Comparison of ENCODE assay signal across 1 cellular context in the genomic region with DNA sequence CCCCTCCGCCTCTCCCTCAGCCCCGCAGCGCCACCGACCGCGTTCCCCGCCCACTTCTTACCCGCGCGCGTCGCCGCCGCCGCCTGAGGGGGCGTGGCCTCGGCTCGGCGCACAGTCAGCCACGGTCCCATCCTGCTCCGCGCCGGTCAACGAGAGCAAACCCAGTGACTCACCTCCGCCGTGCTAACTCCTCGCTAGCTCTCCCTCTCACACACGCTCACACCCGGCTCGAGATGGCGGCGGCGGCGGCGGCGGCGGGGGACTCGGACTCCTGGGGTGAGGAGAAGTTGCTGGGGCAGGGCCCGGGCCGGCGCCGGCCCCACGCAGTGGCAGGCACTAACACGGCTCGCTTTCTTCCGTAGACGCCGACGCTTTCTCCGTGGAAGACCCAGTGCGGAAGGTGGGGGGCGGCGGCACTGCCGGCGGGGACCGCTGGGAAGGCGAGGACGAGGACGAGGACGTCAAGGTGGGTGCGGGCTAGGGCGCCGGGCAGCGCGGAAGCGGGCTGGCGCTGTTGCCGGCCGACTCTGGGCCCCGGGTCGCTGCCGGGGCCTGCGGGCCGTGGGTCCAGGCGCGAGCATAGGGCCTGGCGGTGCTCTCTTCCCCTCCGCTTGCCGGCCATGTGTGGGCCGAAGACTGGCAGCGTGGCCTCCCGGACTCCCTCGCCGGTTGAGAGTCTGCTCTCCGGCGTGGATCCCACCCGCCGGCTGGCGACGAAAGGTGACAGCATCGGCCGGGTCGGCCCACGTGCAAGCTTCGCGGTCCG.
TF ChIP-seq lines count a peak whose summit lies in the region.

A gene with protein sequence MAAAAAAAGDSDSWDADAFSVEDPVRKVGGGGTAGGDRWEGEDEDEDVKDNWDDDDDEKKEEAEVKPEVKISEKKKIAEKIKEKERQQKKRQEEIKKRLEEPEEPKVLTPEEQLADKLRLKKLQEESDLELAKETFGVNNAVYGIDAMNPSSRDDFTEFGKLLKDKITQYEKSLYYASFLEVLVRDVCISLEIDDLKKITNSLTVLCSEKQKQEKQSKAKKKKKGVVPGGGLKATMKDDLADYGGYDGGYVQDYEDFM (plus strand): TSS at position 186 of the 766 bp plus-strand sequence. CDS start 48 bp downstream, at position 234.

TF ChIP-seq in HepG2, 621 proteins besides CTCF, POLR2A, EP300 and RAD21 (continued from another document and continues in another):
- TF ChIP-seq, protein P1, sequence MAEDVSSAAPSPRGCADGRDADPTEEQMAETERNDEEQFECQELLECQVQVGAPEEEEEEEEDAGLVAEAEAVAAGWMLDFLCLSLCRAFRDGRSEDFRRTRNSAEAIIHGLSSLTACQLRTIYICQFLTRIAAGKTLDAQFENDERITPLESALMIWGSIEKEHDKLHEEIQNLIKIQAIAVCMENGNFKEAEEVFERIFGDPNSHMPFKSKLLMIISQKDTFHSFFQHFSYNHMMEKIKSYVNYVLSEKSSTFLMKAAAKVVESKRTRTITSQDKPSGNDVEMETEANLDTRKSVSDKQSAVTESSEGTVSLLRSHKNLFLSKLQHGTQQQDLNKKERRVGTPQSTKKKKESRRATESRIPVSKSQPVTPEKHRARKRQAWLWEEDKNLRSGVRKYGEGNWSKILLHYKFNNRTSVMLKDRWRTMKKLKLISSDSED (CRISPR knock-in tag; IDR thresholded peaks at IDR 0.05), result 0 out of 2 replicates have a peak, but pooled peaks have one; percentile 50
- TF ChIP-seq ZNF749 (CRISPR knock-in tag; IDR thresholded peaks at IDR 0.05; ENCODE audit: borderline replicate concordance), result peak; percentile 69; the same call in 1 of the 2 replicates
- TF ChIP-seq, protein P2, sequence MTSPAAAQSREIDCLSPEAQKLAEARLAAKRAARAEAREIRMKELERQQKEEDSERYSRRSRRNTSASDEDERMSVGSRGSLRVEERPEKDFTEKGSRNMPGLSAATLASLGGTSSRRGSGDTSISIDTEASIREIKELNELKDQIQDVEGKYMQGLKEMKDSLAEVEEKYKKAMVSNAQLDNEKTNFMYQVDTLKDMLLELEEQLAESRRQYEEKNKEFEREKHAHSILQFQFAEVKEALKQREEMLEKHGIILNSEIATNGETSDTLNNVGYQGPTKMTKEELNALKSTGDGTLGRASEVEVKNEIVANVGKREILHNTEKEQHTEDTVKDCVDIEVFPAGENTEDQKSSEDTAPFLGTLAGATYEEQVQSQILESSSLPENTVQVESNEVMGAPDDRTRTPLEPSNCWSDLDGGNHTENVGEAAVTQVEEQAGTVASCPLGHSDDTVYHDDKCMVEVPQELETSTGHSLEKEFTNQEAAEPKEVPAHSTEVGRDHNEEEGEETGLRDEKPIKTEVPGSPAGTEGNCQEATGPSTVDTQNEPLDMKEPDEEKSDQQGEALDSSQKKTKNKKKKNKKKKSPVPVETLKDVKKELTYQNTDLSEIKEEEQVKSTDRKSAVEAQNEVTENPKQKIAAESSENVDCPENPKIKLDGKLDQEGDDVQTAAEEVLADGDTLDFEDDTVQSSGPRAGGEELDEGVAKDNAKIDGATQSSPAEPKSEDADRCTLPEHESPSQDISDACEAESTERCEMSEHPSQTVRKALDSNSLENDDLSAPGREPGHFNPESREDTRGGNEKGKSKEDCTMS (CRISPR knock-in tag; conservative IDR thresholded peaks at IDR 0.05), result no peak
- TF ChIP-seq, protein P3, sequence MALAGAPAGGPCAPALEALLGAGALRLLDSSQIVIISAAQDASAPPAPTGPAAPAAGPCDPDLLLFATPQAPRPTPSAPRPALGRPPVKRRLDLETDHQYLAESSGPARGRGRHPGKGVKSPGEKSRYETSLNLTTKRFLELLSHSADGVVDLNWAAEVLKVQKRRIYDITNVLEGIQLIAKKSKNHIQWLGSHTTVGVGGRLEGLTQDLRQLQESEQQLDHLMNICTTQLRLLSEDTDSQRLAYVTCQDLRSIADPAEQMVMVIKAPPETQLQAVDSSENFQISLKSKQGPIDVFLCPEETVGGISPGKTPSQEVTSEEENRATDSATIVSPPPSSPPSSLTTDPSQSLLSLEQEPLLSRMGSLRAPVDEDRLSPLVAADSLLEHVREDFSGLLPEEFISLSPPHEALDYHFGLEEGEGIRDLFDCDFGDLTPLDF (CRISPR knock-in tag; IDR thresholded peaks at IDR 0.05), result no peak
- no peak for TF ChIP-seq ZNF180 (CRISPR knock-in tag; IDR thresholded peaks at IDR 0.05; ENCODE audit: borderline replicate concordance, low read depth)
- TF ChIP-seq HNRNPL (IDR thresholded peaks at IDR 0.05; ENCODE audit: low read depth, low read length), result no peak
- TF ChIP-seq SIX1 (CRISPR knock-in tag; IDR thresholded peaks at IDR 0.05; ENCODE audit: borderline replicate concordance), result 0 out of 2 replicates have a peak, but pooled peaks have one; percentile 12
- TF ChIP-seq ETV6 (CRISPR knock-in tag; conservative IDR thresholded peaks at IDR 0.05), result 0 out of 2 replicates have a peak, but pooled peaks have one; percentile 39
- peak; percentile 87 for TF ChIP-seq TAF1 (CRISPR knock-in tag; IDR thresholded peaks at IDR 0.05)
- TF ChIP-seq KMT2B (CRISPR knock-in tag; IDR thresholded peaks at IDR 0.05), result peak; percentile 81
- TF ChIP-seq SP1 (IDR thresholded peaks at IDR 0.05), result no peak
- peak; percentile 86 for TF ChIP-seq SP1 (CRISPR knock-in tag; IDR thresholded peaks at IDR 0.05)
- TF ChIP-seq RELA (CRISPR knock-in tag; IDR thresholded peaks at IDR 0.05), result no peak
- TF ChIP-seq, protein P4, sequence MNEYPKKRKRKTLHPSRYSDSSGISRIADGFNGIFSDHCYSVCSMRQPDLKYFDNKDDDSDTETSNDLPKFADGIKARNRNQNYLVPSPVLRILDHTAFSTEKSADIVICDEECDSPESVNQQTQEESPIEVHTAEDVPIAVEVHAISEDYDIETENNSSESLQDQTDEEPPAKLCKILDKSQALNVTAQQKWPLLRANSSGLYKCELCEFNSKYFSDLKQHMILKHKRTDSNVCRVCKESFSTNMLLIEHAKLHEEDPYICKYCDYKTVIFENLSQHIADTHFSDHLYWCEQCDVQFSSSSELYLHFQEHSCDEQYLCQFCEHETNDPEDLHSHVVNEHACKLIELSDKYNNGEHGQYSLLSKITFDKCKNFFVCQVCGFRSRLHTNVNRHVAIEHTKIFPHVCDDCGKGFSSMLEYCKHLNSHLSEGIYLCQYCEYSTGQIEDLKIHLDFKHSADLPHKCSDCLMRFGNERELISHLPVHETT (CRISPR knock-in tag; conservative IDR thresholded peaks at IDR 0.05), result peak; percentile 85; the same call in 1 of the 2 replicates
- TF ChIP-seq MAFF (IDR thresholded peaks at IDR 0.05; ENCODE audit: low read depth, low read length), result no peak
- 0 out of 2 replicates have a peak, but pooled peaks have one; percentile 44 for TF ChIP-seq KLF9 (CRISPR knock-in tag; IDR thresholded peaks at IDR 0.05; ENCODE audit: low read depth)
- TF ChIP-seq KLF15 (CRISPR knock-in tag; IDR thresholded peaks at IDR 0.05; ENCODE audit: borderline replicate concordance), result 0 out of 2 replicates have a peak, but pooled peaks have one; percentile 47
- 0 out of 2 replicates have a peak, but pooled peaks have one; percentile 31 for TF ChIP-seq ZNF12 (CRISPR knock-in tag; IDR thresholded peaks at IDR 0.05)
- TF ChIP-seq HMG20B (CRISPR knock-in tag; conservative IDR thresholded peaks at IDR 0.05), result 0 out of 2 replicates have a peak, but pooled peaks have one; percentile 23
- peak; percentile 61; the same call in 1 of the 2 replicates for TF ChIP-seq CREB1 (IDR thresholded peaks at IDR 0.05)
- TF ChIP-seq CREB1 (CRISPR knock-in tag; IDR thresholded peaks at IDR 0.05), result no peak
- TF ChIP-seq HDAC6 (IDR thresholded peaks at IDR 0.05; ENCODE audit: low read depth, low read length), result no peak
- TF ChIP-seq, protein P5, sequence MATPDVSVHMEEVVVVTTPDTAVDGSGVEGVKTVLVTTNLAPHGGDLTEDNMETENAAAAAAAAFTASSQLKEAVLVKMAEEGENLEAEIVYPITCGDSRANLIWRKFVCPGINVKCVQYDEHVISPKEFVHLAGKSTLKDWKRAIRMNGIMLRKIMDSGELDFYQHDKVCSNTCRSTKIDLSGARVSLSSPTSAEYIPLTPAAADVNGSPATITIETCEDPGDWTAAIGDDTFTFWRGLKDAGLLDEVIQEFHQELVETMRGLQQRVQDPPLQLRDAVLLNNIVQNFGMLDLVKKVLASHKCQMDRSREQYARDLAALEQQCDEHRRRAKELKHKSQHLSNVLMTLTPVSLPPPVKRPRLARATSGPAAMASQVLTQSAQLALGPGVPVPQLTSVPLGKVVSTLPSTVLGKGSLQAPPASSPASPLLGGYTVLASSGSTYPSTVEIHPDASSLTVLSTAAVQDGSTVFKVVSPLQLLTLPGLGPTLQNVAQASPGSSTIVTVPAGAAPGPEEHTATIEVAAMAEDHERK (CRISPR knock-in tag; IDR thresholded peaks at IDR 0.05; ENCODE audit: low read depth), result peak; percentile 30; the same call in 1 of the 2 replicates
- TF ChIP-seq, protein P6, sequence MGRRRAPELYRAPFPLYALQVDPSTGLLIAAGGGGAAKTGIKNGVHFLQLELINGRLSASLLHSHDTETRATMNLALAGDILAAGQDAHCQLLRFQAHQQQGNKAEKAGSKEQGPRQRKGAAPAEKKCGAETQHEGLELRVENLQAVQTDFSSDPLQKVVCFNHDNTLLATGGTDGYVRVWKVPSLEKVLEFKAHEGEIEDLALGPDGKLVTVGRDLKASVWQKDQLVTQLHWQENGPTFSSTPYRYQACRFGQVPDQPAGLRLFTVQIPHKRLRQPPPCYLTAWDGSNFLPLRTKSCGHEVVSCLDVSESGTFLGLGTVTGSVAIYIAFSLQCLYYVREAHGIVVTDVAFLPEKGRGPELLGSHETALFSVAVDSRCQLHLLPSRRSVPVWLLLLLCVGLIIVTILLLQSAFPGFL (CRISPR knock-in tag; IDR thresholded peaks at IDR 0.05), result no peak
- TF ChIP-seq ZSCAN31 (CRISPR knock-in tag; IDR thresholded peaks at IDR 0.05; ENCODE audit: low read depth), result peak; percentile 49
- peak; percentile 86; the same call in 1 of the 2 replicates for TF ChIP-seq ZNF713 (CRISPR knock-in tag; IDR thresholded peaks at IDR 0.05)
- TF ChIP-seq, protein P7, sequence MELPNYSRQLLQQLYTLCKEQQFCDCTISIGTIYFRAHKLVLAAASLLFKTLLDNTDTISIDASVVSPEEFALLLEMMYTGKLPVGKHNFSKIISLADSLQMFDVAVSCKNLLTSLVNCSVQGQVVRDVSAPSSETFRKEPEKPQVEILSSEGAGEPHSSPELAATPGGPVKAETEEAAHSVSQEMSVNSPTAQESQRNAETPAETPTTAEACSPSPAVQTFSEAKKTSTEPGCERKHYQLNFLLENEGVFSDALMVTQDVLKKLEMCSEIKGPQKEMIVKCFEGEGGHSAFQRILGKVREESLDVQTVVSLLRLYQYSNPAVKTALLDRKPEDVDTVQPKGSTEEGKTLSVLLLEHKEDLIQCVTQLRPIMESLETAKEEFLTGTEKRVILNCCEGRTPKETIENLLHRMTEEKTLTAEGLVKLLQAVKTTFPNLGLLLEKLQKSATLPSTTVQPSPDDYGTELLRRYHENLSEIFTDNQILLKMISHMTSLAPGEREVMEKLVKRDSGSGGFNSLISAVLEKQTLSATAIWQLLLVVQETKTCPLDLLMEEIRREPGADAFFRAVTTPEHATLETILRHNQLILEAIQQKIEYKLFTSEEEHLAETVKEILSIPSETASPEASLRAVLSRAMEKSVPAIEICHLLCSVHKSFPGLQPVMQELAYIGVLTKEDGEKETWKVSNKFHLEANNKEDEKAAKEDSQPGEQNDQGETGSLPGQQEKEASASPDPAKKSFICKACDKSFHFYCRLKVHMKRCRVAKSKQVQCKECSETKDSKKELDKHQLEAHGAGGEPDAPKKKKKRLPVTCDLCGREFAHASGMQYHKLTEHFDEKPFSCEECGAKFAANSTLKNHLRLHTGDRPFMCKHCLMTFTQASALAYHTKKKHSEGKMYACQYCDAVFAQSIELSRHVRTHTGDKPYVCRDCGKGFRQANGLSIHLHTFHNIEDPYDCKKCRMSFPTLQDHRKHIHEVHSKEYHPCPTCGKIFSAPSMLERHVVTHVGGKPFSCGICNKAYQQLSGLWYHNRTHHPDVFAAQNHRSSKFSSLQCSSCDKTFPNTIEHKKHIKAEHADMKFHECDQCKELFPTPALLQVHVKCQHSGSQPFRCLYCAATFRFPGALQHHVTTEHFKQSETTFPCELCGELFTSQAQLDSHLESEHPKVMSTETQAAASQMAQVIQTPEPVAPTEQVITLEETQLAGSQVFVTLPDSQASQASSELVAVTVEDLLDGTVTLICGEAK (IDR thresholded peaks at IDR 0.05), result no peak
- TF ChIP-seq, protein P7 (CRISPR knock-in tag; IDR thresholded peaks at IDR 0.05), result peak; percentile 28; the same call in 1 of the 2 replicates
- no peak for TF ChIP-seq TCF7L2 (IDR thresholded peaks at IDR 0.05; ENCODE audit: low read depth, low read length)
